9 cellular contexts compared by ENCODE assay signal in genomic region chr7:90211391-90212148, GRCh38. TPM values are rescaled to one million over a fixed set of nuclear protein-coding genes. Genes with fewer than 3 reads are reported as not detected.
DNase-seq lines count a peak whose midpoint lies in the region; ATAC-seq and TF ChIP-seq lines count a peak whose summit lies in the region.
"Had no signal": no experiment of that assay in that cellular context is flagged by ENCODE, and none has a peak within 500 bp of the region (broad histone marks: within the 10 kb centered on the region; RNA-seq: fewer than 3 reads in every experiment).

Gene STEAP2 (plus strand): TSS chr7:90211740. CDS start chr7:90225083, 13,343 bp downstream.

- H3K36me3 Mint-ChIP-seq in chondrocyte (ENCODE audit: low read depth) = no peaks in the 10 kb centered on the region

- H3K27me3 ChIP-seq in SJCRH30 (peaks cover 2% of the 10 kb centered on the region; the same call in 1 of the 2 replicates), smooth muscle cell (ENCODE audit: low read depth) (peaks cover 7% of the 10 kb centered on the region)

- WGBS in smooth muscle cell (ENCODE audit: low lambda C conversion rate) = 1% methylated on average over 54 of the region's 73 CpGs

- H3K4me1 Mint-ChIP-seq in chondrocyte (ENCODE audit: low read depth) = peaks cover 10% of the 10 kb centered on the region

- H3K27me3 Mint-ChIP-seq in chondrocyte (ENCODE audit: low read depth) = peaks cover 30% of the 10 kb centered on the region

- H3K4me3 Mint-ChIP-seq in chondrocyte (ENCODE audit: unreplicated experiment) = peak within 1 kb of the TSS; percentile 69

- no peaks in the 10 kb centered on the region for H3K79me2 ChIP-seq in smooth muscle cell (ENCODE audit: low read depth)

- H3K36me3 ChIP-seq in SJCRH30 (no peaks in the 10 kb centered on the region), smooth muscle cell (ENCODE audit: low read depth) (no peaks in the 10 kb centered on the region)
- H3K36me3 ChIP-seq: neutrophil had no signal

- no peak within 1 kb of the TSS for H3K9ac ChIP-seq in smooth muscle cell (ENCODE audit: low read depth)

- peak within 1 kb of the TSS; percentile 29 for H3K4me3 ChIP-seq in SJCRH30
- peak within 1 kb of the TSS; percentile 75 for H3K4me3 ChIP-seq in smooth muscle cell

- H3K27ac ChIP-seq in SJCRH30 = no peak within 1 kb of the TSS
- H3K27ac ChIP-seq in smooth muscle cell (ENCODE audit: low read depth) = no peak within 1 kb of the TSS
- H3K27ac ChIP-seq: neutrophil had no signal

- no peak within 1 kb of the TSS for H3K27ac Mint-ChIP-seq in chondrocyte (ENCODE audit: unreplicated experiment)

- H3K9me3 ChIP-seq in SJCRH30 (replicated peaks) (no peaks in the 10 kb centered on the region), smooth muscle cell (replicated peaks; ENCODE audit: low read depth) (no peaks in the 10 kb centered on the region)
- H3K9me3 ChIP-seq: neutrophil had no signal

- H3K4me1 ChIP-seq in SJCRH30 (no peaks in the 10 kb centered on the region), smooth muscle cell (ENCODE audit: low read depth) (peaks cover 5% of the 10 kb centered on the region)

- H3K9me3 Mint-ChIP-seq in chondrocyte (ENCODE audit: low read depth) = no peaks in the 10 kb centered on the region

- ATAC-seq in GM21619 (IDR thresholded peaks at IDR 0.05; ENCODE audit: unreplicated experiment) = peak; percentile 89
- no peak for ATAC-seq in GM21717 (IDR thresholded peaks at IDR 0.05; ENCODE audit: unreplicated experiment)

- peak within 1 kb of the TSS; percentile 97 for H2AFZ ChIP-seq in smooth muscle cell (ENCODE audit: low read depth)

- TF ChIP-seq CTCF in chondrocyte (IDR thresholded peaks at IDR 0.05) = peak; percentile 76
- TF ChIP-seq CTCF in smooth muscle cell (IDR thresholded peaks at IDR 0.05; ENCODE audit: borderline replicate concordance, insufficient read depth, poor library complexity, severe bottlenecking) = peak; percentile 57

- peak within 1 kb of the TSS; percentile 97 for H3K4me2 ChIP-seq in smooth muscle cell

- no peaks in the 10 kb centered on the region for H4K20me1 ChIP-seq in smooth muscle cell (ENCODE audit: low read depth)

- DNase-seq in GM04504 (ENCODE audit: low read depth) = peak; percentile 85
- DNase-seq in HuH-7 (ENCODE audit: low spot score) = peak; percentile 74
- peak; percentile 64 to 67 for DNase-seq in SJCRH30
- peak; percentile 88 for DNase-seq in chondrocyte (ENCODE audit: low spot score)
- peak; percentile 96 for DNase-seq in islet precursor cell
- peak; percentile 65 for DNase-seq in smooth muscle cell (lab: John Stamatoyannopoulos, UW; ENCODE audit: unreplicated experiment)

- peaks cover 4% of the 10 kb centered on the region for H3F3A ChIP-seq in smooth muscle cell (ENCODE audit: low read depth)

RNA-seq across cellular contexts. Expression of gene STEAP2, which starts in this region (rescaled TPM):
- total RNA-seq in SJCRH30 (2014; rRNA removed; shearing (Covaris generic)) = 0.08 and 0.10 TPM in 2 replicates
- total RNA-seq in chondrocyte = 0.20 TPM in 1 of 3 replicates, not detected in the others
- 0.58 and 1.0 TPM in 2 replicates for total RNA-seq in smooth muscle cell
- 0.28 TPM in 1 of 2 replicates, not detected in the other for polyA plus RNA-seq in smooth muscle cell

Comparison
In these comparisons a context has a peak if more than half of its experiments do, and no peak if none do; other contexts are left out.
1. Peak in DNase-seq and H3K4me3 ChIP-seq in SJCRH30; RNA of the gene not detected or under 1 TPM.
2. Peak in DNase-seq in chondrocyte; RNA of the gene not detected or under 1 TPM.